15 cellular contexts compared by ENCODE assay signal in genomic region chr20:8148501-8148900, GRCh38.
"Had no signal": no experiment of that assay in that cellular context is flagged by ENCODE, and none has a peak within 500 bp of the region (broad histone marks: within the 10 kb centered on the region; RNA-seq: fewer than 3 reads in every experiment).

No MANE protein-coding gene starts in this region.

- H3K4me3 ChIP-seq: cardiac muscle cell, psoas muscle, stomach, upper lobe of right lung had no signal

- FAIRE-seq: frontal cortex had no signal

- H3K27me3 ChIP-seq: cardiac muscle cell, stomach, upper lobe of right lung had no signal

- H3K27ac ChIP-seq: cardiac muscle cell, psoas muscle, stomach, thoracic aorta, upper lobe of right lung, VCaP had no signal

- H3K36me3 ChIP-seq: cardiac muscle cell, stomach, thoracic aorta, upper lobe of right lung had no signal

- H3K9me3 ChIP-seq: psoas muscle, stomach, thoracic aorta, upper lobe of right lung had no signal

- DNase-seq: activated CD4-positive, alpha-beta T cell treated with anti-CD3 and anti-CD28 coated beads for 1 hour; activated CD4-positive, alpha-beta T cell treated with anti-CD3 and anti-CD28 coated beads, Interleukin-2, amount 50 U/mL, for 4 hours; activated naive CD4-positive, alpha-beta T cell treated with anti-CD3 and anti-CD28 coated beads for 36 hours; activated naive CD8-positive, alpha-beta T cell treated with anti-CD3 and anti-CD28 coated beads, Interleukin-2, amount 50 U/mL, for 24 hours; aorta; head of caudate nucleus; psoas muscle; stimulated activated CD4-positive, alpha-beta T cell treated with anti-CD3 and anti-CD28 coated beads, Interleukin-1b, Interleukin-23, amount 100 ng/mL, for 48 hours; stomach; T-helper 1 cell; upper lobe of right lung had no signal
